In genomic region chr1:207826557-207827487, GRCh38 we compare ENCODE assay signal across 1 cellular context.
TF ChIP-seq lines count a peak whose summit lies in the region.

No MANE protein-coding gene starts in this region.

TF ChIP-seq in HepG2, 621 proteins besides CTCF, POLR2A, EP300 and RAD21 (continued from another document and continues in another):
- TF ChIP-seq ZNF710 (CRISPR knock-in tag; IDR thresholded peaks at IDR 0.05; ENCODE audit: borderline replicate concordance) (no peak), CENPBD1 (CRISPR knock-in tag; IDR thresholded peaks at IDR 0.05; ENCODE audit: borderline replicate concordance, low read depth) (no peak), ATF4 (CRISPR knock-in tag; IDR thresholded peaks at IDR 0.05) (no peak), MTA3 (CRISPR knock-in tag; IDR thresholded peaks at IDR 0.05) (no peak), HDAC2 (CRISPR knock-in tag; IDR thresholded peaks at IDR 0.05) (peak; percentile 28; the same call in 1 of the 2 replicates), HMGXB3 (CRISPR knock-in tag; IDR thresholded peaks at IDR 0.05; ENCODE audit: borderline replicate concordance) (no peak; the same call in 1 of the 2 replicates), JDP2 (CRISPR knock-in tag; IDR thresholded peaks at IDR 0.05; ENCODE audit: borderline replicate concordance) (no peak), E2F1 (CRISPR knock-in tag; IDR thresholded peaks at IDR 0.05) (no peak), MNT (IDR thresholded peaks at IDR 0.05) (no peak), FOXP1 (IDR thresholded peaks at IDR 0.05) (no peak), FOXP1 (CRISPR knock-in tag; IDR thresholded peaks at IDR 0.05) (peak; percentile 23; the same call in 1 of the 2 replicates), NFIC (IDR thresholded peaks at IDR 0.05; ENCODE audit: low read length) (no peak), ZNF777 (CRISPR knock-in tag; IDR thresholded peaks at IDR 0.05) (peak; percentile 88), GLMP (CRISPR knock-in tag; IDR thresholded peaks at IDR 0.05; ENCODE audit: borderline replicate concordance) (no peak), ZNF3 (CRISPR knock-in tag; IDR thresholded peaks at IDR 0.05) (no peak), HINFP (CRISPR knock-in tag; IDR thresholded peaks at IDR 0.05; ENCODE audit: low read depth) (no peak), NCOA2 (CRISPR knock-in tag; IDR thresholded peaks at IDR 0.05) (no peak), ELF4 (CRISPR knock-in tag; IDR thresholded peaks at IDR 0.05; ENCODE audit: borderline replicate concordance) (no peak), ZNF615 (CRISPR knock-in tag; IDR thresholded peaks at IDR 0.05; ENCODE audit: borderline replicate concordance) (no peak), ZNF577 (CRISPR knock-in tag; IDR thresholded peaks at IDR 0.05; ENCODE audit: borderline replicate concordance, low read depth) (no peak), ZKSCAN5 (CRISPR knock-in tag; IDR thresholded peaks at IDR 0.05) (no peak), SRSF4 (IDR thresholded peaks at IDR 0.05; ENCODE audit: low read depth, low read length, poor library complexity, severe bottlenecking) (no peak), KDM6A (CRISPR knock-in tag; IDR thresholded peaks at IDR 0.05; ENCODE audit: low read depth) (no peak; the same call in 1 of the 2 replicates), IRX3 (CRISPR knock-in tag; IDR thresholded peaks at IDR 0.05; ENCODE audit: borderline replicate concordance, low read depth) (no peak), THAP9 (CRISPR knock-in tag; IDR thresholded peaks at IDR 0.05; ENCODE audit: borderline replicate concordance) (no peak), ZZZ3 (CRISPR knock-in tag; IDR thresholded peaks at IDR 0.05; ENCODE audit: borderline replicate concordance) (no peak), TERF1 (CRISPR knock-in tag; IDR thresholded peaks at IDR 0.05) (no peak), DMAP1 (CRISPR knock-in tag; IDR thresholded peaks at IDR 0.05) (peak; percentile 8; the same call in 1 of the 2 replicates), MBD4 (IDR thresholded peaks at IDR 0.05; ENCODE audit: borderline replicate concordance, low read length) (no peak), SIN3B (IDR thresholded peaks at IDR 0.05; ENCODE audit: low read length) (no peak), ATF5 (CRISPR knock-in tag; IDR thresholded peaks at IDR 0.05; ENCODE audit: low read depth) (no peak), STAT5B (CRISPR knock-in tag; IDR thresholded peaks at IDR 0.05) (no peak), ATF2 (CRISPR knock-in tag; IDR thresholded peaks at IDR 0.05) (no peak), ZNF18 (CRISPR knock-in tag; IDR thresholded peaks at IDR 0.05; ENCODE audit: insufficient replicate concordance) (no peak), AHR (CRISPR knock-in tag; IDR thresholded peaks at IDR 0.05) (no peak), BRD4 (CRISPR knock-in tag; IDR thresholded peaks at IDR 0.05) (0 out of 2 replicates have a peak, but pooled peaks have one; percentile 46), SETDB1 (CRISPR knock-in tag; IDR thresholded peaks at IDR 0.05; ENCODE audit: borderline replicate concordance) (no peak)
